Comparison of ENCODE assay signal across 10 cellular contexts in genomic region chr3:69203631-69204314, GRCh38.
DNase-seq lines count a peak whose midpoint lies in the region; ATAC-seq, FAIRE-seq and TF ChIP-seq lines count a peak whose summit lies in the region.
"Had no signal": no experiment of that assay in that cellular context is flagged by ENCODE, and none has a peak within 500 bp of the region (broad histone marks: within the 10 kb centered on the region; RNA-seq: fewer than 3 reads in every experiment).

No MANE protein-coding gene starts in this region.

- no peak for DNase-seq in stimulated activated naive CD8-positive, alpha-beta T cell treated with anti-CD3 and anti-CD28 coated beads, Interleukin-15, Interleukin-2, amounts not matched to agents 100 U/mL and 50 U/mL, for 24 hours
- DNase-seq in bronchial epithelial cell (ENCODE audit: low read depth), result peak; percentile 95
- DNase-seq in cerebellar nuclear complex (lab: John Stamatoyannopoulos, UW), result no peak
- DNase-seq in NCI-H1694 treated with DMSO at 0.1 percent for 48 hours (lab: John Stamatoyannopoulos, UW), result no peak
- DNase-seq in coronary artery (ENCODE audit: low spot score), result no peak
- DNase-seq in NCI-H1694 (lab: John Stamatoyannopoulos, UW), result no peak
- DNase-seq: COR-L47 had no signal

- H3K4me1 Mint-ChIP-seq in stimulated activated naive CD8-positive, alpha-beta T cell treated with anti-CD3 and anti-CD28 coated beads, Interleukin-15, Interleukin-2, amounts not matched to agents 100 ng/mL and 50 ng/mL, for 24 hours (ENCODE audit: low read depth), result peaks cover 69% of the 10 kb centered on the region

- no peaks in the 10 kb centered on the region for H3K27me3 ChIP-seq in bronchial epithelial cell (ENCODE audit: control insufficient read depth, insufficient read depth, low read length)

- peak overlapping the region; percentile 52 for H3K4me3 Mint-ChIP-seq in stimulated activated naive CD8-positive, alpha-beta T cell treated with anti-CD3 and anti-CD28 coated beads, Interleukin-15, Interleukin-2, amounts not matched to agents 100 ng/mL and 50 ng/mL, for 24 hours
- H3K4me3 Mint-ChIP-seq: WTC11 had no signal

- H3K9me3 Mint-ChIP-seq in stimulated activated naive CD8-positive, alpha-beta T cell treated with anti-CD3 and anti-CD28 coated beads, Interleukin-15, Interleukin-2, amounts not matched to agents 100 ng/mL and 50 ng/mL, for 24 hours, result no peaks in the 10 kb centered on the region
- H3K9me3 Mint-ChIP-seq: WTC11 had no signal

- H3K36me3 Mint-ChIP-seq in stimulated activated naive CD8-positive, alpha-beta T cell treated with anti-CD3 and anti-CD28 coated beads, Interleukin-15, Interleukin-2, amounts not matched to agents 100 ng/mL and 50 ng/mL, for 24 hours (ENCODE audit: low read depth), result no peaks in the 10 kb centered on the region
- H3K36me3 Mint-ChIP-seq: WTC11 had no signal

- no peaks in the 10 kb centered on the region for H3K36me3 ChIP-seq in bronchial epithelial cell (ENCODE audit: control insufficient read depth, insufficient read depth, low read length)

- no peak for ATAC-seq in stimulated activated naive CD8-positive, alpha-beta T cell treated with anti-CD3 and anti-CD28 coated beads, Interleukin-15, Interleukin-2, amounts not matched to agents 100 U/mL and 50 U/mL, for 24 hours
- peak; percentile 6 for ATAC-seq in HG03097 (IDR thresholded peaks at IDR 0.05; ENCODE audit: low FRiP score, unreplicated experiment)
- ATAC-seq: WTC11 had no signal

- H3K4me3 ChIP-seq in bronchial epithelial cell (ENCODE audit: low read depth, low read length) (no peak overlapping the region), coronary artery (no peak overlapping the region)

- peak overlapping the region; percentile 83 for H3K27ac Mint-ChIP-seq in stimulated activated naive CD8-positive, alpha-beta T cell treated with anti-CD3 and anti-CD28 coated beads, Interleukin-15, Interleukin-2, amounts not matched to agents 100 ng/mL and 50 ng/mL, for 24 hours
- H3K27ac Mint-ChIP-seq: WTC11 had no signal

- TF ChIP-seq CTCF in bronchial epithelial cell (IDR thresholded peaks at IDR 0.05; ENCODE audit: insufficient read depth, low read length, severe bottlenecking), result no peak
- TF ChIP-seq CTCF in coronary artery (IDR thresholded peaks at IDR 0.05), result no peak

- no peaks in the 10 kb centered on the region for H3K27me3 Mint-ChIP-seq in stimulated activated naive CD8-positive, alpha-beta T cell treated with anti-CD3 and anti-CD28 coated beads, Interleukin-15, Interleukin-2, amounts not matched to agents 100 ng/mL and 50 ng/mL, for 24 hours

- peak; percentile 88 for FAIRE-seq in bronchial epithelial cell (lab: Jason Lieb, UNC)

- no peak overlapping the region for H3K27ac ChIP-seq in coronary artery
